In genomic region chr7:50416509-50417299, GRCh38 we compare ENCODE assay signal across 8 cellular contexts. TPM values are rescaled to one million over a fixed set of nuclear protein-coding genes. Genes with fewer than 3 reads are reported as not detected.
DNase-seq lines count a peak whose midpoint lies in the region; ATAC-seq and TF ChIP-seq lines count a peak whose summit lies in the region.

No MANE protein-coding gene starts in this region.

- peaks cover 32% of the 10 kb centered on the region for H3K4me1 Mint-ChIP-seq in activated CD4-positive, alpha-beta T cell treated with anti-CD3 and anti-CD28 coated beads, Interleukin-2, amount 10 ng/mL, durations not matched to agents 24 days and 14 days
- peaks cover 5 to 61% (median 32%) of the 10 kb centered on the region in 4 donors for H3K4me1 Mint-ChIP-seq in naive thymus-derived CD8-positive, alpha-beta T cell

- no peaks in the 10 kb centered on the region for H3K36me3 Mint-ChIP-seq in activated CD4-positive, alpha-beta T cell treated with anti-CD3 and anti-CD28 coated beads, Interleukin-2, amount 10 ng/mL, durations not matched to agents 24 days and 14 days (ENCODE audit: low read depth)
- no peaks in the 10 kb centered on the region for H3K36me3 Mint-ChIP-seq in naive thymus-derived CD8-positive, alpha-beta T cell

- intact Hi-C loops in activated CD4-positive, alpha-beta T cell treated with anti-CD3 and anti-CD28 coated beads, Interleukin-2, amount 10 ng/mL, durations not matched to agents 24 days and 14 days (cut with micrococcal nuclease) = no loop called here

- TF ChIP-seq CTCF in Peyer's patch (IDR thresholded peaks at IDR 0.05) = peak in 1 of 6 experiments; percentile 14

- no peak overlapping the region for H3K4me3 ChIP-seq in Peyer's patch

- no peaks in the 10 kb centered on the region for H3K27me3 Mint-ChIP-seq in activated CD4-positive, alpha-beta T cell treated with anti-CD3 and anti-CD28 coated beads, Interleukin-2, amount 10 ng/mL, durations not matched to agents 24 days and 14 days
- H3K27me3 Mint-ChIP-seq in naive thymus-derived CD8-positive, alpha-beta T cell = no peaks in the 10 kb centered on the region

- POLR2A ChIA-PET in naive thymus-derived CD8-positive, alpha-beta T cell (lab: Charles Lee) = interaction anchor here (0.8 to 2.9 kb wide), 6 partner anchors 10 to 211 kb away, joined by 3 to 29 read pairs (median 4); no protein-coding TSS in a partner anchor

- H3K4me1 ChIP-seq in Peyer's patch = peaks cover 0 to 7% (median 3%) of the 10 kb centered on the region in 4 donors

- H3K4me3 Mint-ChIP-seq in activated CD4-positive, alpha-beta T cell treated with anti-CD3 and anti-CD28 coated beads, Interleukin-2, amount 10 ng/mL, durations not matched to agents 24 days and 14 days = peak overlapping the region; percentile 79
- H3K4me3 Mint-ChIP-seq in naive thymus-derived CD8-positive, alpha-beta T cell = peak overlapping the region; percentile 60 to 81 (median 72)

- no peak for TF ChIP-seq POLR2A in Peyer's patch (IDR thresholded peaks at IDR 0.05)

- peak overlapping the region; percentile 75 for H3K27ac Mint-ChIP-seq in activated CD4-positive, alpha-beta T cell treated with anti-CD3 and anti-CD28 coated beads, Interleukin-2, amount 10 ng/mL, durations not matched to agents 24 days and 14 days
- H3K27ac Mint-ChIP-seq in naive thymus-derived CD8-positive, alpha-beta T cell = peak overlapping the region in 9 of 10 donors; percentile 19 to 86 (median 75)

- peak overlapping the region in 1 of 4 donors; percentile 59 for H3K27ac ChIP-seq in Peyer's patch

- H3K9me3 ChIP-seq in Peyer's patch = no peaks in the 10 kb centered on the region

- peak; percentile 72 for DNase-seq in activated CD4-positive, alpha-beta T cell treated with anti-CD3 and anti-CD28 coated beads, Interleukin-2, amount 10 ng/mL, durations not matched to agents 24 days and 14 days
- no peak for DNase-seq in activated CD4-positive, alpha-beta T cell treated with anti-CD3 and anti-CD28 coated beads, Interleukin-2, amount 50 U/mL, for 1 hour
- DNase-seq in Peyer's patch = peak in 2 of 3 donors; percentile 51 to 64
- no peak for DNase-seq in naive thymus-derived CD8-positive, alpha-beta T cell
- DNase-seq in NCI-H1105 treated with DMSO at 0.1 percent for 48 hours (lab: John Stamatoyannopoulos, UW) = no peak
- DNase-seq in occipital lobe (lab: John Stamatoyannopoulos, UW) = no peak
- DNase-seq in glomerular visceral epithelial cell (ENCODE audit: extremely low spot score) = no peak

- no peaks in the 10 kb centered on the region for H3K9me3 Mint-ChIP-seq in activated CD4-positive, alpha-beta T cell treated with anti-CD3 and anti-CD28 coated beads, Interleukin-2, amount 10 ng/mL, durations not matched to agents 24 days and 14 days
- H3K9me3 Mint-ChIP-seq in naive thymus-derived CD8-positive, alpha-beta T cell = no peaks in the 10 kb centered on the region

- H3K36me3 ChIP-seq in Peyer's patch = no peaks in the 10 kb centered on the region

- H3K27me3 ChIP-seq in Peyer's patch = no peaks in the 10 kb centered on the region

- peak; percentile 79 for ATAC-seq in HG02885 (IDR thresholded peaks at IDR 0.05; ENCODE audit: poor library complexity, unreplicated experiment)
- ATAC-seq in naive thymus-derived CD8-positive, alpha-beta T cell = peak; percentile 9 to 32

RNA-seq across cellular contexts. Expression of gene FIGNL1, which starts 33.4 kb away (rescaled TPM):
- total RNA-seq in activated CD4-positive, alpha-beta T cell treated with anti-CD3 and anti-CD28 coated beads, Interleukin-2, amount 10 ng/mL, durations not matched to agents 24 days and 14 days = 44.7 and 47.4 TPM in 2 replicates
- total RNA-seq in Peyer's patch (10 to 100 TPM in 1 of 4 donors, 1 to 10 TPM in 3; 5.5 to 12.4 (median 5.9) TPM), occipital lobe (47.7 TPM)
- 10 to 100 TPM; 14.8 to 15.1 TPM for total RNA-seq in naive thymus-derived CD8-positive, alpha-beta T cell
- 10 to 100 TPM in 1 of 3 donors, 1 to 10 TPM in 2; 4.2 to 10.2 (median 7.2) TPM for polyA plus RNA-seq in naive thymus-derived CD8-positive, alpha-beta T cell

Comparison
In these comparisons a context has a peak if more than half of its experiments do, and no peak if none do; other contexts are left out.
1. DNase-seq: peak in activated CD4-positive, alpha-beta T cell treated with anti-CD3 and anti-CD28 coated beads, Interleukin-2, amount 10 ng/mL, durations not matched to agents 24 days and 14 days (single experiment) and Peyer's patch (2 of 3); none in activated CD4-positive, alpha-beta T cell treated with anti-CD3 and anti-CD28 coated beads, Interleukin-2, amount 50 U/mL, for 1 hour (single experiment), naive thymus-derived CD8-positive, alpha-beta T cell (0 of 10), NCI-H1105 treated with DMSO at 0.1 percent for 48 hours (single experiment), occipital lobe (single experiment) and glomerular visceral epithelial cell (single experiment).